ENCODE assay signal across 21 cellular contexts in genomic region chr9:95185931-95186330, GRCh38.
"Had no signal": no experiment of that assay in that cellular context is flagged by ENCODE, and none has a peak within 500 bp of the region (broad histone marks: within the 10 kb centered on the region; RNA-seq: fewer than 3 reads in every experiment).

No MANE protein-coding gene starts in this region.

- DNase-seq: Karpas-422, KG1, MG63, NCI-H1092, NCI-H1105 treated with DMSO at 0.1 percent for 48 hours, NCI-H1417 treated with DMSO at 0.1 percent for 48 hours, NCI-H146, NCI-H1694 treated with DMSO at 0.1 percent for 48 hours, NCI-H1930, NCI-H2081, NCI-H2107, NCI-H2171 treated with DMSO at 0.1 percent for 48 hours, NCI-H345, NCI-H524 treated with DMSO at 0.1 percent for 48 hours, NCI-H69, NCI-H774, Right ventricle myocardium superior, RPMI8226, SIG-M5 had no signal

- H3K27ac ChIP-seq: SJSA1, SK-N-MC had no signal

- H3K9me3 ChIP-seq: MG63, SJSA1 had no signal

- H3K27me3 ChIP-seq: MG63, SJSA1 had no signal

- H3K4me3 ChIP-seq: MG63, SJSA1, SK-N-MC had no signal

- H3K36me3 ChIP-seq: SJSA1 had no signal
